Comparison of ENCODE assay signal across 1 cellular context in genomic region chr22:50525104-50525958, GRCh38.
TF ChIP-seq lines count a peak whose summit lies in the region.

Gene SCO2 (minus strand): TSS chr22:50525598. CDS start chr22:50524411, 1,187 bp downstream.

TF ChIP-seq in SK-N-SH, 30 proteins besides CTCF, POLR2A, EP300 and RAD21 (continued from another document):
- TF ChIP-seq JUND (IDR thresholded peaks at IDR 0.05) (no peak), FOXJ3 (CRISPR knock-in tag; IDR thresholded peaks at IDR 0.05) (no peak), TCF12 (IDR thresholded peaks at IDR 0.05) (no peak), SIN3A (IDR thresholded peaks at IDR 0.05; ENCODE audit: borderline replicate concordance, low read depth, low read length) (peak; percentile 71; the same call in 1 of the 2 replicates), PBX3 (IDR thresholded peaks at IDR 0.05) (peak; percentile 45; the same call in 1 of the 2 replicates), IRF3 (IDR thresholded peaks at IDR 0.05; ENCODE audit: low read depth, low read length) (no peak), NRF1 (IDR thresholded peaks at IDR 0.05; ENCODE audit: low read depth, low read length) (peak; percentile 97), USF1 (IDR thresholded peaks at IDR 0.05; ENCODE audit: borderline replicate concordance, low read depth) (peak; percentile 96), MXI1 (IDR thresholded peaks at IDR 0.05; ENCODE audit: low read depth, low read length) (peak; percentile 82), NFIC (IDR thresholded peaks at IDR 0.05; ENCODE audit: borderline replicate concordance) (no peak), REST (IDR thresholded peaks at IDR 0.05; ENCODE audit: low read depth, low read length) (no peak), YY1 (IDR thresholded peaks at IDR 0.05; ENCODE audit: low read depth) (no peak; the same call in 1 of the 2 replicates), FOXM1 (IDR thresholded peaks at IDR 0.05; ENCODE audit: low read depth) (no peak), RXRA (IDR thresholded peaks at IDR 0.05; ENCODE audit: borderline replicate concordance, low read depth) (no peak), TEAD4 (IDR thresholded peaks at IDR 0.05; ENCODE audit: borderline replicate concordance, insufficient read depth) (0 out of 2 replicates have a peak, but pooled peaks have one; percentile 5), ELF1 (IDR thresholded peaks at IDR 0.05) (no peak), POLR2AphosphoS5 (IDR thresholded peaks at IDR 0.05; ENCODE audit: low read depth, low read length) (peak; percentile 90), SMC3 (IDR thresholded peaks at IDR 0.05; ENCODE audit: low read depth, low read length) (peak; percentile 16; the same call in 1 of the 2 replicates), ZBTB33 (IDR thresholded peaks at IDR 0.05; ENCODE audit: borderline replicate concordance, low read depth) (peak; percentile 83), CHD2 (IDR thresholded peaks at IDR 0.05; ENCODE audit: low read length, partially characterized antibody) (peak; percentile 71), TAF1 (IDR thresholded peaks at IDR 0.05; ENCODE audit: borderline replicate concordance, low read depth, low read length) (peak; percentile 61), RCOR1 (IDR thresholded peaks at IDR 0.05; ENCODE audit: low read length) (0 out of 2 replicates have a peak, but pooled peaks have one; percentile 26), MEF2A (IDR thresholded peaks at IDR 0.05; ENCODE audit: borderline replicate concordance, low read depth) (no peak), RFX5 (IDR thresholded peaks at IDR 0.05; ENCODE audit: low read length) (no peak), GATA2 (CRISPR knock-in tag; IDR thresholded peaks at IDR 0.05) (no peak), GABPA (IDR thresholded peaks at IDR 0.05; ENCODE audit: low read depth) (0 out of 2 replicates have a peak, but pooled peaks have one; percentile 20), MAX (IDR thresholded peaks at IDR 0.05; ENCODE audit: low read depth) (peak; percentile 80), EZH2phosphoT487 (IDR thresholded peaks at IDR 0.05; ENCODE audit: borderline replicate concordance, low read depth) (no peak), FOSL2 (IDR thresholded peaks at IDR 0.05; ENCODE audit: borderline replicate concordance, low read depth) (no peak)
TF ChIP-seq in SK-N-SH: peak in this region for 15.
